Comparison of ENCODE assay signal across 8 cellular contexts in the genomic region with DNA sequence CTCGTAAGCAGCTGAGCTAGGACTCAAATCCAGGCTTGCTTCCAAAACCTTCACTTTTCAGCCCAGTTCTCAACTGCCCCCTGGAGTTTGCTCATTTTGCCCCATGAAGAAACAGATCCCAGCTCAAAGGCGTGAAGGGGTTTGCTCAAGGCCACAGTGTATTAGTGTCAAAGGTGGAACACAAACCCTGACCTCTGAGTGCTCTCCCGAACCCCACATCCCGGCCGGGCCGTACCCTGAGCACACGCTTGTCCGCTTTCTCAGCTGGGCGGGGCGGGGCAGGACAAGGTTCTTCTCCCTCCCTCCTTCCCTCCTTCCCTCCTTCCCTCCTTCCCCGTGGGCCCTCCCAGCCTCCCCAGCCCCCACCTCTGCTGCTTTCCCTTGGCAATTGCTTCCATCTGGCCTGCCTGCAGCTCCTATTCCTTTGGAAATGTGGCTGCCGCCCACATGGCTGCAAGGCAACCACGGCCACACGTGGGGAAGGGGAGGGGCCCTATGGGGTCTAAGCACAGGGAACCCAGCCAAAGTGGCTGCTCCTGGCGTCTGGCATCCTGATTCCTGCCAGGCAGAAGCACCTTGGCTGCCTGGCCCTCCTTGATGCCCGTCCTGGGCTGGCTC. TPM values are rescaled to one million over a fixed set of nuclear protein-coding genes. Genes with fewer than 3 reads are reported as not detected.
DNase-seq lines count a peak whose midpoint lies in the region; ATAC-seq and TF ChIP-seq lines count a peak whose summit lies in the region.

No MANE protein-coding gene starts in this region.

- peaks cover 64% of the 10 kb centered on the region for H3K4me1 ChIP-seq in adipocyte (ENCODE audit: control insufficient read depth, insufficient read depth, low read length)
- H3K4me1 ChIP-seq in cardiac muscle cell (ENCODE audit: low read depth) = peaks cover 16% of the 10 kb centered on the region

- no peak overlapping the region for H3K27ac ChIP-seq in cardiac muscle cell

- H3K4me3 ChIP-seq in adipocyte (ENCODE audit: low read length) (peak overlapping the region; percentile 87), cardiac muscle cell (no peak overlapping the region), skeletal muscle cell (ENCODE audit: low read depth, low read length) (no peak overlapping the region)

- H3K27me3 ChIP-seq in adipocyte (replicated peaks; ENCODE audit: control insufficient read depth, insufficient read depth, low read length) (no peaks in the 10 kb centered on the region), cardiac muscle cell (no peaks in the 10 kb centered on the region)

- ATAC-seq in GM21515 (IDR thresholded peaks at IDR 0.05; ENCODE audit: unreplicated experiment) = no peak
- ATAC-seq in HG03196 (IDR thresholded peaks at IDR 0.05; ENCODE audit: unreplicated experiment) = no peak
- ATAC-seq in GM19035 (IDR thresholded peaks at IDR 0.05; ENCODE audit: unreplicated experiment) = no peak

- peak; percentile 43 for TF ChIP-seq CTCF in cardiac muscle cell (IDR thresholded peaks at IDR 0.05; ENCODE audit: low read depth, low read length)

- peak; percentile 94 for DNase-seq in GM03348 (ENCODE audit: low spot score)
- peak; percentile 85 for DNase-seq in adipocyte (ENCODE audit: low read depth)
- peak in 1 of 2 donors; percentile 86 for DNase-seq in cardiac muscle cell (ENCODE audit: low read depth in 1 of 2, low spot score in 1 of 2)
- DNase-seq in skeletal muscle cell (ENCODE audit: low read depth) = peak; percentile 55
- DNase-seq in UCSD-AML1 (lab: John Stamatoyannopoulos, UW; ENCODE audit: unreplicated experiment) = no peak

- H3K9me3 ChIP-seq in adipocyte (ENCODE audit: control insufficient read depth, low read length) = no peaks in the 10 kb centered on the region
- H3K9me3 ChIP-seq in cardiac muscle cell (ENCODE audit: low read depth) = no peaks in the 10 kb centered on the region

- peak overlapping the region; percentile 88 for H3K9ac ChIP-seq in adipocyte (ENCODE audit: low read length)

- H3K36me3 ChIP-seq in adipocyte (ENCODE audit: control insufficient read depth, insufficient read depth, low read length, severe bottlenecking) (peaks cover 4% of the 10 kb centered on the region), cardiac muscle cell (no peaks in the 10 kb centered on the region)

RNA-seq across cellular contexts. Expression of a gene that starts 4.1 kb away (rescaled TPM):
- total RNA-seq in cardiac muscle cell = 21.4 and 25.6 TPM in 2 replicates
- polyA plus RNA-seq in cardiac muscle cell = 19.1 and 28.6 TPM in 2 replicates

RNA-seq across cellular contexts. Expression of a gene that starts 55.7 kb away (rescaled TPM):
- 13.1 and 16.5 TPM in 2 replicates for total RNA-seq in cardiac muscle cell
- polyA plus RNA-seq in cardiac muscle cell = 27.0 and 27.4 TPM in 2 replicates
